In the genomic region with DNA sequence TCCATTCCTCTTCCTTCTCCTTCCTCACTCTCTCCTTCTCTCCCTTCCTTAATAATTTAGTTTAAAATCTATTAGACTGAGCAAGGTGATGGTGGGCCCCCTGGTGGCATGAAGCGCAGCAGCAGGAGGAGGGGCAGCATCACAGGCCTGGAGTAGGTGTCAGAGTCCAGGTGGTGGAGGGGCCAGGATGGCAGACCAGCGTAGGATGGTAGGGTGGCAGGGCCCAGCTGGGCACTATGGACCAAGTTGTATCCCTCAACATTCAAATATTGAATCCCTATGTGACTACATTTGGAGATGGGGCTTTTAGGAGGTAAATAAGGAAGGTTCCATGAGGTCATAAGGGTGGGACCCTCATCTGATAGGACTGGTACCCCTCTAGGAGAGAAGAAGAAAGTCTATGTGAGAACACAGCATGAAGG, we compare ENCODE assay signal across 8 cellular contexts.
DNase-seq lines count a peak whose midpoint lies in the region; ATAC-seq and TF ChIP-seq lines count a peak whose summit lies in the region.

No MANE protein-coding gene starts in this region.

- H3K27ac ChIP-seq in CD8-positive, alpha-beta memory T cell (ENCODE audit: low read depth, low read length): no peak overlapping the region

- peaks cover 8 to 19% of the 10 kb centered on the region in 2 donors for H3K27me3 Mint-ChIP-seq in CD8-positive, alpha-beta memory T cell
- peaks cover 6% of the 10 kb centered on the region for H3K27me3 Mint-ChIP-seq in activated B cell treated with CpG ODN at 0.5 μM for 24 hours

- no peaks in the 10 kb centered on the region for H3K9me3 ChIP-seq in CD8-positive, alpha-beta memory T cell (ENCODE audit: low read length)

- ATAC-seq in activated B cell treated with CpG ODN at 0.5 μM for 24 hours (ENCODE audit: low read depth) (peak; percentile 70), left lobe of liver (peak; percentile 99), HG03108 (IDR thresholded peaks at IDR 0.05; ENCODE audit: unreplicated experiment) (no peak)

- H3K4me3 Mint-ChIP-seq in CD8-positive, alpha-beta memory T cell: no peak overlapping the region
- no peak overlapping the region for H3K4me3 Mint-ChIP-seq in activated B cell treated with CpG ODN at 0.5 μM for 24 hours

- H3K4me1 ChIP-seq in CD8-positive, alpha-beta memory T cell (ENCODE audit: insufficient read depth, low read length): no peaks in the 10 kb centered on the region

- no peaks in the 10 kb centered on the region for H3K36me3 ChIP-seq in CD8-positive, alpha-beta memory T cell (ENCODE audit: insufficient read depth, low read length)

- TF ChIP-seq CTCF in LNCaP clone FGC (IDR thresholded peaks at IDR 0.05; ENCODE audit: control insufficient read depth, extremely low read depth, insufficient read depth): peak; percentile 84
- TF ChIP-seq CTCF in activated B cell treated with CpG ODN at 0.5 μM for 24 hours (IDR thresholded peaks at IDR 0.05): peak; percentile 78

- H3K9me3 Mint-ChIP-seq in CD8-positive, alpha-beta memory T cell: peaks cover 0 to 2% (median 0%) of the 10 kb centered on the region in 5 donors
- peaks cover 2% of the 10 kb centered on the region for H3K9me3 Mint-ChIP-seq in activated B cell treated with CpG ODN at 0.5 μM for 24 hours

- intact Hi-C loops in activated B cell treated with CpG ODN at 0.5 μM for 24 hours (cut with micrococcal nuclease): loop anchor here (1.0 to 10.0 kb wide), 7 partner anchors 36 to 671 kb away; a partner anchor contains a TSS

- H3K27ac Mint-ChIP-seq in CD8-positive, alpha-beta memory T cell: peak overlapping the region in 1 of 8 donors; percentile 66
- no peak overlapping the region for H3K27ac Mint-ChIP-seq in activated B cell treated with CpG ODN at 0.5 μM for 24 hours

- peaks cover 10% of the 10 kb centered on the region for H3K27me3 ChIP-seq in CD8-positive, alpha-beta memory T cell (ENCODE audit: insufficient read depth, low read length, poor library complexity, severe bottlenecking)

- POLR2A ChIA-PET in CD8-positive, alpha-beta memory T cell (lab: Charles Lee): no interaction called here
- POLR2A ChIA-PET in activated B cell treated with CpG ODN at 0.5 μM for 24 hours (lab: Charles Lee): no interaction called here

- H3K4me3 ChIP-seq in CD8-positive, alpha-beta memory T cell (ENCODE audit: low read length): no peak overlapping the region
- H3K4me3 ChIP-seq in LNCaP clone FGC (ENCODE audit: low read depth, low read length): no peak overlapping the region

- H3K36me3 Mint-ChIP-seq in CD8-positive, alpha-beta memory T cell: no peaks in the 10 kb centered on the region
- no peaks in the 10 kb centered on the region for H3K36me3 Mint-ChIP-seq in activated B cell treated with CpG ODN at 0.5 μM for 24 hours (ENCODE audit: low read depth)

- CTCF ChIA-PET in CD8-positive, alpha-beta memory T cell (lab: Charles Lee): interaction anchor here (0.7 to 4.1 kb wide), 14 partner anchors 9 to 509 kb away, joined by 3 to 20 read pairs (median 3); no protein-coding TSS in a partner anchor
- CTCF ChIA-PET in activated B cell treated with CpG ODN at 0.5 μM for 24 hours (lab: Charles Lee): interaction anchor here (0.8 to 4.1 kb wide), 3 partner anchors 164 to 228 kb away, joined by 3 to 34 read pairs (median 4); a partner anchor contains a TSS

- H3K4me1 Mint-ChIP-seq in CD8-positive, alpha-beta memory T cell: no peaks in the 10 kb centered on the region
- H3K4me1 Mint-ChIP-seq in activated B cell treated with CpG ODN at 0.5 μM for 24 hours: no peaks in the 10 kb centered on the region

- peak in 4 of 5 donors; percentile 30 to 76 (median 58) for DNase-seq in CD8-positive, alpha-beta memory T cell
- DNase-seq in LNCaP clone FGC (ENCODE audit: low read depth) (peak; percentile 31), activated B cell treated with CpG ODN at 0.5 μM for 24 hours (no peak), left lobe of liver (ENCODE audit: low spot score) (peak; percentile 70), HuH-7 (ENCODE audit: low spot score) (no peak)
- peak; percentile 54 for DNase-seq in central memory CD4-positive, alpha-beta T cell
- peak; percentile 42 for DNase-seq in stimulated activated CD8-positive, alpha-beta memory T cell treated with anti-CD3 and anti-CD28 coated beads, Interleukin-12 subunit alpha, Interleukin-12 subunit beta, amount 100 ng/mL, for 1 hour (ENCODE audit: low read depth)

Comparison
In these comparisons a context has a peak if more than half of its experiments do, and no peak if none do; other contexts are left out.
1. DNase-seq: peak in CD8-positive, alpha-beta memory T cell (4 of 5), LNCaP clone FGC (single experiment), central memory CD4-positive, alpha-beta T cell (single experiment), left lobe of liver (single experiment) and stimulated activated CD8-positive, alpha-beta memory T cell treated with anti-CD3 and anti-CD28 coated beads, Interleukin-12 subunit alpha, Interleukin-12 subunit beta, amount 100 ng/mL, for 1 hour (single experiment); none in activated B cell treated with CpG ODN at 0.5 μM for 24 hours (single experiment) and HuH-7 (single experiment).